28 cellular contexts compared by ENCODE assay signal in the genomic region with DNA sequence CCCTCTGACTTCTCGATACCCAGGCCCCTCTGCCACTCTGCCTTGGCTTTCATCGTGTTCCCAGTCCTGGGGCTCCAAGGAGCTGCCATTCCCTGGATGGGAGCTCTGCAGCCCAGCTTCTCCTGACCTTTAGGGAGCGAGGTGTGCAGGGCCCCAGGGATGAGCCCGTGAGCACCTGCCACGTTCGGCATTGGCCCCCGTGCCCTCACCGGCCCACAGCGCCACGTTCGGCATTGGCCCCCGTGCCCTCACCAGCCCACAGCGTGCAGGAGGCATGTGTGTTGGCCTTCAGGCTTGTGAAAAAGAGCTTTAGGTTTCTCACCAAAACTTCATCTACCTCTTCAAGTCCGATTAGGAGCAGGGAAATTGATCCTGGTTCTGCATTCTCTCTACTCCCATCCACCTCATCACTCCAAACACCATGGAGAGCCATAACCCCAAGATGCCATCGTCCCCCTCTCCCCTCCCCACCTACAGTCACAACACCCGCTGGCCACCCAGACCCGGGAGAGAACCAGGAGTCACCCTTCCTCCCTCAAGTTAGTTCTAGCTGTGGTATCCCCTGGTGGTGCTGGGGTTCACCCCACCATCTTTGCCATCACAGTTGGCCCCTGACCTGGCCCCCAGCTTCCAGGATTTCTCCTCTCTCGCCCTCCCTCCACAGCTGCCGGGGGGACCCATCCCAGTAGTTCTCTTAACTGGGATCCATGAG.
"Had no signal": no experiment of that assay in that cellular context is flagged by ENCODE, and none has a peak within 500 bp of the region (broad histone marks: within the 10 kb centered on the region; RNA-seq: fewer than 3 reads in every experiment).

No MANE protein-coding gene starts in this region.

- H3K27ac ChIP-seq: left lung, lower lobe of right lung, neural progenitor cell, ovary, prostate gland, tibial nerve, vagina had no signal

- H3K36me3 ChIP-seq: neural progenitor cell, ovary had no signal

- H3K4me1 ChIP-seq: left lung, lower lobe of right lung, neural progenitor cell, prostate gland, tibial nerve, vagina had no signal

- DNase-seq: hypothalamus; immature natural killer cell; kidney; left colon; left lung; lower lobe of right lung; mammary epithelial cell; mesenchymal stem cell; naive B cell; natural killer cell; nephron progenitor cell; ovary; retina; right cardiac atrium; small intestine; stimulated activated CD4-positive, alpha-beta T cell treated with anti-CD3 and anti-CD28 coated beads, Interleukin-1b, Interleukin-23, amount 100 ng/mL, for 48 hours; stimulated activated CD4-positive, alpha-beta T cell treated with anti-CD3 and anti-CD28 coated beads, Interleukin-2, amount 100 ng/mL, for 48 hours; stimulated activated CD4-positive, alpha-beta T cell treated with anti-CD3 and anti-CD28 coated beads, Interleukin-4, amount 100 ng/mL, for 4 hours; stimulated activated CD8-positive, alpha-beta memory T cell treated with anti-CD3 and anti-CD28 coated beads, Interleukin-4, amount 100 ng/mL, for 48 hours; stimulated activated naive CD4-positive, alpha-beta T cell treated with Interleukin-2 at 50 U/mL for 16 hours; stimulated activated naive CD8-positive, alpha-beta T cell treated with anti-CD3 and anti-CD28 coated beads, Interleukin-15, amount 100 ng/mL, for 72 hours; substantia nigra had no signal

- H3K27me3 ChIP-seq: left lung, neural progenitor cell, ovary, tibial nerve, vagina had no signal

- H3K9me3 ChIP-seq: left lung, lower lobe of right lung, ovary, prostate gland, tibial nerve, vagina had no signal

- ATAC-seq: left colon; left lung; lower lobe of right lung; natural killer cell; right cardiac atrium; sciatic nerve; stimulated activated memory B cell treated with anti-CD40 and anti-IgM and Interleukin-4, amounts not matched to agents 10 μg/mL and 1 μg/mL and 100 μg/mL, for 72 hours; stimulated activated naive CD8-positive, alpha-beta T cell treated with anti-CD3 and anti-CD28 coated beads, Interleukin-15, amount 100 ng/mL, for 72 hours had no signal

- H3K4me3 ChIP-seq: left lung, lower lobe of right lung, neural progenitor cell, ovary, prostate gland, tibial nerve, vagina had no signal
